ENCODE assay signal across 20 cellular contexts in the genomic region with DNA sequence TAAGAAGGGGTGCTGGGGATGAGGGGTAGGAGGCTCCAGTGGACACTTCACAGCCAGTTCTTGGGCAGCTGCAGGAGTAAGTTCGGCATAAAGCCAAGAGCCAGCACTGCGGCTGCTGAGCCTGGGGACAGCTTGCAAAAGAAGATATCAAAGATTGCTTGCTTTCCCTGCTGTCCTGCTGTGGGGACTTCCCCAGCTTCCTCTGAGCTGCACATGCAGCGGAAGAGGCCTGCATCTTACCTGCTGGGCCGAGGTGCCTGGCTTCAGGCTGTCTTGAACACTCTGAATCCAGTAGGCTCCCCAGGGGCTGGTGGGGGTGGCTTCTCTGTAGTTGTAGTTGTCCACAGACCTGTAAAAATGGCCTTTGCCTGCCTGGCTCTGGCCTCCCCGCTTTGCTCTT. TPM values are rescaled to one million over a fixed set of nuclear protein-coding genes. Genes with fewer than 3 reads are reported as not detected.
DNase-seq lines count a peak whose midpoint lies in the region; TF ChIP-seq lines count a peak whose summit lies in the region.
"Had no signal": no experiment of that assay in that cellular context is flagged by ENCODE, and none has a peak within 500 bp of the region (broad histone marks: within the 10 kb centered on the region; RNA-seq: fewer than 3 reads in every experiment).

No MANE protein-coding gene starts in this region.

- H3K27me3 ChIP-seq in iPS-15b (ENCODE audit: control insufficient read depth, insufficient read depth, low read length) (peaks cover 35% of the 10 kb centered on the region), thymus (ENCODE audit: control insufficient read depth, insufficient read depth) (peaks cover 17% of the 10 kb centered on the region), esophagus squamous epithelium (peaks cover 0 to 66% (median 0%) of the 10 kb centered on the region in 4 donors)
- H3K27me3 ChIP-seq: SJCRH30 had no signal

- H3K4me3 ChIP-seq in iPS-15b (ENCODE audit: low read depth, low read length) (peak overlapping the region; percentile 64), thymus (ENCODE audit: low read length) (no peak overlapping the region), esophagus squamous epithelium (no peak overlapping the region)
- H3K4me3 ChIP-seq: SJCRH30 had no signal

- no peak overlapping the region for H3K9ac ChIP-seq in iPS-15b (ENCODE audit: low read depth, low read length)
- H3K9ac ChIP-seq: KMS-11 had no signal

- H3K4me1 ChIP-seq in iPS-15b (ENCODE audit: control insufficient read depth, insufficient read depth, low read length) (peaks cover 4% of the 10 kb centered on the region), thymus (ENCODE audit: control insufficient read depth, insufficient read depth, low read length) (no peaks in the 10 kb centered on the region), esophagus squamous epithelium (peaks cover 0 to 9% (median 0%) of the 10 kb centered on the region in 3 donors)
- H3K4me1 ChIP-seq: Caco-2, SJCRH30 had no signal

- intact Hi-C loops in esophagus squamous epithelium (cut with DNase I) = no loop called here

- no peak for TF ChIP-seq POLR2A in esophagus squamous epithelium (IDR thresholded peaks at IDR 0.05)

- H3K36me3 ChIP-seq in iPS-15b (ENCODE audit: control insufficient read depth, insufficient read depth, low read length) (no peaks in the 10 kb centered on the region), thymus (ENCODE audit: control insufficient read depth, insufficient read depth) (no peaks in the 10 kb centered on the region), esophagus squamous epithelium (no peaks in the 10 kb centered on the region)
- H3K36me3 ChIP-seq: SJCRH30 had no signal

- peak overlapping the region; percentile 9 for H3K27ac ChIP-seq in thymus (ENCODE audit: low read depth)
- no peak overlapping the region for H3K27ac ChIP-seq in esophagus squamous epithelium
- H3K27ac ChIP-seq: KMS-11, SJCRH30 had no signal

- no peak for TF ChIP-seq CTCF in esophagus squamous epithelium (IDR thresholded peaks at IDR 0.05)

- DNase-seq in NCI-H510A treated with DMSO at 0.1 percent for 48 hours (lab: John Stamatoyannopoulos, UW) = peak; percentile 17
- DNase-seq in NCI-H510A (lab: John Stamatoyannopoulos, UW) = no peak
- peak; percentile 25 for DNase-seq in NCI-H345 treated with DMSO at 0.1 percent for 48 hours (lab: John Stamatoyannopoulos, UW; ENCODE audit: unreplicated experiment)
- no peak for DNase-seq in stimulated activated CD4-positive, alpha-beta T cell treated with anti-CD3 and anti-CD28 coated beads, Interleukin-1b, Interleukin-23, amount 100 ng/mL, for 48 hours
- no peak for DNase-seq in activated CD4-positive, CD25-positive, alpha-beta regulatory T cell (lab: John Stamatoyannopoulos, UW)
- no peak for DNase-seq in esophagus squamous epithelium (lab: John Stamatoyannopoulos, UW)
- DNase-seq: activated CD4-positive, alpha-beta T cell treated with anti-CD3 and anti-CD28 coated beads, Interleukin-2, amount 50 U/mL, for 48 hours; Caco-2; erythroblast; left ventricle myocardium superior; naive thymus-derived CD8-positive, alpha-beta T cell; NCI-H2029; NK-92 treated with Interleukin-12 subunit alpha and Interleukin-12 subunit beta, amount 100 ng/mL, for 24 hours; SJCRH30; stimulated activated CD4-positive, alpha-beta T cell treated with anti-CD3 and anti-CD28 coated beads, Interleukin-4, amount 100 ng/mL, for 1 hour had no signal

- 62% methylated on average over 5 of the region's 5 CpGs for WGBS in thymus
- 31 to 43% methylated on average over 3 to 4 of the region's 5 CpGs for WGBS in esophagus squamous epithelium, 2 donors

- H3K9me3 ChIP-seq in iPS-15b (ENCODE audit: control insufficient read depth, insufficient read depth, low read length) (no peaks in the 10 kb centered on the region), thymus (ENCODE audit: control insufficient read depth) (no peaks in the 10 kb centered on the region), esophagus squamous epithelium (no peaks in the 10 kb centered on the region)
- H3K9me3 ChIP-seq: Caco-2, SJCRH30 had no signal

RNA-seq across cellular contexts. Expression of a gene that starts 1.3 kb away (rescaled TPM):
- polyA plus RNA-seq in thymus = 4.3 TPM
- total RNA-seq in esophagus squamous epithelium = under 1 TPM in 1 of 4 donors, not detected in 3; 0.31 TPM
- total RNA-seq: activated T-helper 1 cell treated with anti-CD3 and anti-CD28 coated beads, Interleukin-12 subunit alpha, Interleukin-12 subunit beta, Interleukin-2, Interleukin-4 antibody, amounts not matched to agents 30 ng/mL and 10 ng/mL and 1 ng/mL, durations not matched to agents 14 hours and 24 hours and 36 hours; Caco-2; left ventricle myocardium superior; naive thymus-derived CD8-positive, alpha-beta T cell; sciatic nerve; SJCRH30 had no signal

Comparison
In these comparisons a context has a peak if more than half of its experiments do, and no peak if none do; other contexts are left out.
1. DNase-seq: peak in NCI-H510A treated with DMSO at 0.1 percent for 48 hours (single experiment) and NCI-H345 treated with DMSO at 0.1 percent for 48 hours (single experiment); none in NCI-H510A (single experiment), stimulated activated CD4-positive, alpha-beta T cell treated with anti-CD3 and anti-CD28 coated beads, Interleukin-1b, Interleukin-23, amount 100 ng/mL, for 48 hours (single experiment), activated CD4-positive, CD25-positive, alpha-beta regulatory T cell (0 of 4) and esophagus squamous epithelium (single experiment).